In the genomic region with DNA sequence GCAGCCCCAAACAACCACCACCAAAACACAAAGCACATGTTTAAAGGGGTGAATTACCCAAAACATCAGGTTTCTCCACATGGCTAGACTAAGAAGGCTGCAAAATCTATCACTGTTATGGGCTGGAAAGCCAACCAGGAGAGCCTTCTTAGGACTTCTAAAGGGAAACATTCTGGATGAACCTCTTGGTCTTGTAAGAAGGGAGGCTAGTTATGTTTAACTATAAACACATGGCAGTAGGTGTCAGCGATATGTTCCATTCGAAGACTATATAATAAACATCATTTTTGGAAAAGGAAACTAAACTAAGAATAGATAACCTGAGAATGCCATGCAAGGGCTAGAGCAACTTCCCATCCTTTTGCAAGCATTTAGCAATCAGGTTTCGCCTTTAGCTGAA, we compare ENCODE assay signal across 19 cellular contexts.
DNase-seq lines count a peak whose midpoint lies in the region; ATAC-seq, FAIRE-seq and TF ChIP-seq lines count a peak whose summit lies in the region.
"Had no signal": no experiment of that assay in that cellular context is flagged by ENCODE, and none has a peak within 500 bp of the region (broad histone marks: within the 10 kb centered on the region; RNA-seq: fewer than 3 reads in every experiment).

No MANE protein-coding gene starts in this region.

- H3K27me3 ChIP-seq in DOHH2 (ENCODE audit: control insufficient read depth, low read length): no peaks in the 10 kb centered on the region

- peaks cover 19% of the 10 kb centered on the region for H3K36me3 Mint-ChIP-seq in activated CD8-positive, alpha-beta T cell treated with anti-CD3 and anti-CD28 coated beads for 36 hours (ENCODE audit: low read depth)
- peaks cover 19% of the 10 kb centered on the region for H3K36me3 Mint-ChIP-seq in activated CD8-positive, alpha-beta T cell treated with anti-CD3 and anti-CD28 coated beads, Interleukin-2, amount 10 ng/mL, durations not matched to agents 7 days and 5 days (ENCODE audit: low read depth)
- peaks cover 10% of the 10 kb centered on the region for H3K36me3 Mint-ChIP-seq in activated naive CD8-positive, alpha-beta T cell
- H3K36me3 Mint-ChIP-seq in mesothelial cell of epicardium (no peaks in the 10 kb centered on the region), endothelial cell (ENCODE audit: low read depth, unreplicated experiment) (no peaks in the 10 kb centered on the region)

- intact Hi-C loops in activated CD8-positive, alpha-beta T cell treated with anti-CD3 and anti-CD28 coated beads for 36 hours (cut with micrococcal nuclease): no loop called here

- ATAC-seq in activated CD8-positive, alpha-beta T cell treated with anti-CD3 and anti-CD28 coated beads for 36 hours: no peak
- no peak for ATAC-seq in activated CD8-positive, alpha-beta T cell treated with anti-CD3 and anti-CD28 coated beads, Interleukin-2, amount 10 ng/mL, durations not matched to agents 7 days and 5 days
- ATAC-seq in GM18517 (IDR thresholded peaks at IDR 0.05; ENCODE audit: unreplicated experiment): no peak
- ATAC-seq: HCT116 had no signal

- H3K27me3 Mint-ChIP-seq in activated CD8-positive, alpha-beta T cell treated with anti-CD3 and anti-CD28 coated beads for 36 hours: no peaks in the 10 kb centered on the region
- no peaks in the 10 kb centered on the region for H3K27me3 Mint-ChIP-seq in activated CD8-positive, alpha-beta T cell treated with anti-CD3 and anti-CD28 coated beads, Interleukin-2, amount 10 ng/mL, durations not matched to agents 7 days and 5 days (ENCODE audit: low read depth)
- no peaks in the 10 kb centered on the region for H3K27me3 Mint-ChIP-seq in activated naive CD8-positive, alpha-beta T cell
- H3K27me3 Mint-ChIP-seq in mesothelial cell of epicardium (ENCODE audit: low read depth) (no peaks in the 10 kb centered on the region), endothelial cell (ENCODE audit: unreplicated experiment) (peaks cover 3% of the 10 kb centered on the region)

- H3K4me1 Mint-ChIP-seq in activated CD8-positive, alpha-beta T cell treated with anti-CD3 and anti-CD28 coated beads for 36 hours (ENCODE audit: low read depth): peaks cover 88% of the 10 kb centered on the region
- H3K4me1 Mint-ChIP-seq in activated CD8-positive, alpha-beta T cell treated with anti-CD3 and anti-CD28 coated beads, Interleukin-2, amount 10 ng/mL, durations not matched to agents 7 days and 5 days (ENCODE audit: low read depth): peaks cover 69% of the 10 kb centered on the region
- peaks cover 95% of the 10 kb centered on the region for H3K4me1 Mint-ChIP-seq in activated naive CD8-positive, alpha-beta T cell (ENCODE audit: low read depth)
- peaks cover 77% of the 10 kb centered on the region for H3K4me1 Mint-ChIP-seq in mesothelial cell of epicardium
- H3K4me1 Mint-ChIP-seq in endothelial cell (ENCODE audit: unreplicated experiment): no peaks in the 10 kb centered on the region

- H3K27ac Mint-ChIP-seq in activated CD8-positive, alpha-beta T cell treated with anti-CD3 and anti-CD28 coated beads for 36 hours: peak overlapping the region; percentile 82
- H3K27ac Mint-ChIP-seq in activated CD8-positive, alpha-beta T cell treated with anti-CD3 and anti-CD28 coated beads, Interleukin-2, amount 10 ng/mL, durations not matched to agents 7 days and 5 days: no peak overlapping the region
- H3K27ac Mint-ChIP-seq in activated naive CD8-positive, alpha-beta T cell: peak overlapping the region; percentile 97
- H3K27ac Mint-ChIP-seq in mesothelial cell of epicardium (peak overlapping the region; percentile 77), endothelial cell (ENCODE audit: unreplicated experiment) (no peak overlapping the region)

- H4K20me1 ChIP-seq in DOHH2 (ENCODE audit: control insufficient read depth, insufficient read depth, low read depth, low read length): peaks cover 64% of the 10 kb centered on the region

- TF ChIP-seq CTCF in activated CD8-positive, alpha-beta T cell treated with anti-CD3 and anti-CD28 coated beads for 36 hours (IDR thresholded peaks at IDR 0.05): no peak
- TF ChIP-seq CTCF in DOHH2 (IDR thresholded peaks at IDR 0.05; ENCODE audit: low read depth, low read length, poor library complexity, severe bottlenecking) (no peak), mesothelial cell of epicardium (IDR thresholded peaks at IDR 0.05; ENCODE audit: unreplicated experiment) (no peak), endothelial cell (IDR thresholded peaks at IDR 0.05; ENCODE audit: unreplicated experiment) (no peak)

- peaks cover 34% of the 10 kb centered on the region for H3F3A ChIP-seq in DOHH2 (ENCODE audit: control insufficient read depth, insufficient read depth)

- no peak overlapping the region for H3K4me3 Mint-ChIP-seq in activated CD8-positive, alpha-beta T cell treated with anti-CD3 and anti-CD28 coated beads for 36 hours
- H3K4me3 Mint-ChIP-seq in activated CD8-positive, alpha-beta T cell treated with anti-CD3 and anti-CD28 coated beads, Interleukin-2, amount 10 ng/mL, durations not matched to agents 7 days and 5 days: no peak overlapping the region
- H3K4me3 Mint-ChIP-seq in activated naive CD8-positive, alpha-beta T cell: peak overlapping the region; percentile 15
- H3K4me3 Mint-ChIP-seq in mesothelial cell of epicardium (no peak overlapping the region), endothelial cell (ENCODE audit: unreplicated experiment) (no peak overlapping the region)

- FAIRE-seq in H54 (lab: Jason Lieb, UNC): no peak
- FAIRE-seq: G401.6, GM12892 had no signal

- CTCF ChIA-PET in activated CD8-positive, alpha-beta T cell treated with anti-CD3 and anti-CD28 coated beads for 36 hours (lab: Charles Lee): interaction anchor here (1.0 to 1.4 kb wide), 2 partner anchors 9 to 44 kb away, joined by 3 to 4 read pairs; no protein-coding TSS in a partner anchor
- CTCF ChIA-PET in activated CD8-positive, alpha-beta T cell treated with anti-CD3 and anti-CD28 coated beads, Interleukin-2, amount 10 ng/mL, durations not matched to agents 7 days and 5 days (lab: Charles Lee): interaction anchor here (0.6 kb wide), 1 partner anchor 24 kb away, joined by 3 read pairs; no protein-coding TSS in a partner anchor

- no peak overlapping the region for H3K27ac ChIP-seq in DOHH2 (ENCODE audit: low read depth, low read length)
- H3K27ac ChIP-seq: C4-2B, HL-60, PC-9 had no signal

- no peaks in the 10 kb centered on the region for H3K9me3 Mint-ChIP-seq in activated CD8-positive, alpha-beta T cell treated with anti-CD3 and anti-CD28 coated beads for 36 hours
- peaks cover 4% of the 10 kb centered on the region for H3K9me3 Mint-ChIP-seq in activated CD8-positive, alpha-beta T cell treated with anti-CD3 and anti-CD28 coated beads, Interleukin-2, amount 10 ng/mL, durations not matched to agents 7 days and 5 days (ENCODE audit: insufficient read depth)
- H3K9me3 Mint-ChIP-seq in activated naive CD8-positive, alpha-beta T cell (ENCODE audit: low read depth): no peaks in the 10 kb centered on the region
- no peaks in the 10 kb centered on the region for H3K9me3 Mint-ChIP-seq in mesothelial cell of epicardium
- no peaks in the 10 kb centered on the region for H3K9me3 Mint-ChIP-seq in endothelial cell (ENCODE audit: unreplicated experiment)

- DNase-seq in activated CD8-positive, alpha-beta T cell treated with anti-CD3 and anti-CD28 coated beads for 36 hours: no peak
- DNase-seq in activated CD8-positive, alpha-beta T cell treated with anti-CD3 and anti-CD28 coated beads, Interleukin-2, amount 10 ng/mL, durations not matched to agents 7 days and 5 days: no peak
- DNase-seq in mesothelial cell of epicardium (ENCODE audit: low spot score in 2 of 2, unreplicated experiment in 2 of 2) (no peak), H54 (ENCODE audit: insufficient read length, low spot score) (no peak), endothelial cell (ENCODE audit: low spot score) (no peak)
- DNase-seq: KBM-7, NCI-H146, NCI-H2081 treated with DMSO at 0.1 percent for 48 hours, NCI-H226, NCI-H526 treated with DMSO at 0.1 percent for 48 hours, PC-9 had no signal

- peaks cover 92% of the 10 kb centered on the region for H3K4me1 ChIP-seq in DOHH2 (ENCODE audit: control insufficient read depth, low read length)

- POLR2A ChIA-PET in activated CD8-positive, alpha-beta T cell treated with anti-CD3 and anti-CD28 coated beads for 36 hours (lab: Charles Lee): interaction anchor here (1.0 to 1.1 kb wide), 2 partner anchors 31 to 64 kb away, joined by 3 read pairs; no protein-coding TSS in a partner anchor
- POLR2A ChIA-PET in activated CD8-positive, alpha-beta T cell treated with anti-CD3 and anti-CD28 coated beads, Interleukin-2, amount 10 ng/mL, durations not matched to agents 7 days and 5 days (lab: Charles Lee): no interaction called here

- H3K36me3 ChIP-seq in DOHH2 (ENCODE audit: control insufficient read depth, low read length): peaks cover 93% of the 10 kb centered on the region

- H3K9me3 ChIP-seq in DOHH2 (ENCODE audit: control insufficient read depth, insufficient read depth, low read length): no peaks in the 10 kb centered on the region

- TF ChIP-seq POLR2A in H54 (IDR thresholded peaks at IDR 0.05; ENCODE audit: low read depth, low read length): no peak

- H3K4me3 ChIP-seq in DOHH2 (ENCODE audit: low read length): no peak overlapping the region
- H3K4me3 ChIP-seq: PC-9 had no signal

- H3K4me2 ChIP-seq in DOHH2 (ENCODE audit: low read length): peak overlapping the region; percentile 10; the same call in 1 of the 2 replicates
- H3K4me2 ChIP-seq: PC-9 had no signal

- no peaks in the 10 kb centered on the region for H3K9me2 ChIP-seq in DOHH2 (replicated peaks; ENCODE audit: control insufficient read depth, low read length)

- H3K79me2 ChIP-seq in DOHH2 (ENCODE audit: control insufficient read depth, low read length): peaks cover 100% of the 10 kb centered on the region

Comparison
In these comparisons a context has a peak if more than half of its experiments do, and no peak if none do; other contexts are left out.
1. H3K27ac Mint-ChIP-seq: peak in activated CD8-positive, alpha-beta T cell treated with anti-CD3 and anti-CD28 coated beads for 36 hours (single experiment), activated naive CD8-positive, alpha-beta T cell (single experiment) and mesothelial cell of epicardium (single experiment); none in activated CD8-positive, alpha-beta T cell treated with anti-CD3 and anti-CD28 coated beads, Interleukin-2, amount 10 ng/mL, durations not matched to agents 7 days and 5 days (single experiment) and endothelial cell (single experiment).